ENCODE assay signal across 8 cellular contexts in the genomic region with DNA sequence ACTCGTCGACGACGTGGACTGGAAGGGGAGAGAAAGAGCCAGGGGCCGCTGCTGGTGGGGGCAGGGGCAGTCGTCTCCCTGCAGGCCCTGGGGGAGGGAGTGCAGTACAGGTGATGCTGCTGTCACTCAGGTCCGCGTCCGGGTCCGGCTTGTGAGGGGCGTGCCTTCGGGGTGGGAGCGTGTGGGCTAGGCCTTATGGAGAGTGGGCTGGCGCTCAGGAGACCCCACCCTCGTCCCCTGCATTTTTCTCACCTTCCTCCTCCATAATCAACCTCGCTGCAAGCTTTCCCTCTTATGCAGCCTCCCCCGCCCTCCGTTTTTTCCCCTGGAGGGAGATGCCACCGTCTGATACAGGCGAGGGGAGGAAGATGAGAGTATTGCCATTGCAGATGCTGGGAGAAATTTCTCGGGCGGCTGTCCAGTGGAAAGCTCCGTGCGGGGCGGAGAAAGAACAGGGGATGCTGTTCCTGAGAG. TPM values are rescaled to one million over a fixed set of nuclear protein-coding genes. Genes with fewer than 3 reads are reported as not detected.
DNase-seq lines count a peak whose midpoint lies in the region; ATAC-seq and TF ChIP-seq lines count a peak whose summit lies in the region.

No MANE protein-coding gene starts in this region.

- peak overlapping the region; percentile 98 for H3K9ac ChIP-seq in neural cell (ENCODE audit: low read length)

- peaks cover 3% of the 10 kb centered on the region for H3F3A ChIP-seq in neural cell (ENCODE audit: insufficient read depth, low read length, poor library complexity, severe bottlenecking)

- peak overlapping the region; percentile 59; the same call in 1 of the 2 replicates for H2AFZ ChIP-seq in OCI-LY7 (ENCODE audit: low read length)
- H2AFZ ChIP-seq in neural cell (ENCODE audit: low read depth, low read length) = peak overlapping the region; percentile 98

- H3K4me3 ChIP-seq in OCI-LY7 (ENCODE audit: low read depth, low read length, poor library complexity, severe bottlenecking) (peak overlapping the region; percentile 96), fibroblast of mammary gland (ENCODE audit: control insufficient read depth, low read depth, low read length) (peak overlapping the region; percentile 96), neural cell (ENCODE audit: low read length) (peak overlapping the region; percentile 100)

- TF ChIP-seq CTCF in OCI-LY7 (conservative IDR thresholded peaks at IDR 0.05; ENCODE audit: low read length) = no peak
- TF ChIP-seq CTCF in fibroblast of mammary gland (conservative IDR thresholded peaks at IDR 0.05; ENCODE audit: control insufficient read depth, insufficient read depth, low read depth, low read length) = no peak
- TF ChIP-seq CTCF in neural cell (IDR thresholded peaks at IDR 0.05; ENCODE audit: poor library complexity, severe bottlenecking) = no peak

- no peaks in the 10 kb centered on the region for H3K27me3 ChIP-seq in neural cell (ENCODE audit: insufficient read depth, low read depth, low read length)

- peak; percentile 36 for ATAC-seq in GM21360 (IDR thresholded peaks at IDR 0.05; ENCODE audit: unreplicated experiment)

- H3K79me2 ChIP-seq in OCI-LY7 (ENCODE audit: insufficient read depth, low read depth, low read length) (peaks cover 67% of the 10 kb centered on the region), neural cell (replicated peaks; ENCODE audit: insufficient read depth, low read length) (peaks cover 59% of the 10 kb centered on the region)

- H4K20me1 ChIP-seq in OCI-LY7 (ENCODE audit: insufficient read depth, low read length) (peaks cover 14% of the 10 kb centered on the region), neural cell (ENCODE audit: insufficient read depth) (no peaks in the 10 kb centered on the region)

- peak overlapping the region; percentile 85 for H3K27ac ChIP-seq in OCI-LY7 (ENCODE audit: low read depth, low read length, poor library complexity, severe bottlenecking)
- peak overlapping the region; percentile 97 for H3K27ac ChIP-seq in neural cell (ENCODE audit: low read length)
- H3K27ac ChIP-seq in temporal lobe (ENCODE audit: low read depth, low read length) = peak overlapping the region; percentile 82

- CTCF ChIA-PET in OCI-LY7 (lab: Charles Lee; ENCODE audit: unreplicated experiment) = interaction anchor here (1.1 kb wide), 1 partner anchor 205 kb away, joined by 3 read pairs; no protein-coding TSS in a partner anchor

- TF ChIP-seq RAD21 in neural cell (conservative IDR thresholded peaks at IDR 0.05) = no peak

- peaks cover 47% of the 10 kb centered on the region for H3K4me1 ChIP-seq in OCI-LY7 (ENCODE audit: insufficient read depth, low read length, poor library complexity, severe bottlenecking)

- TF ChIP-seq EP300 in neural cell (conservative IDR thresholded peaks at IDR 0.05; ENCODE audit: poor library complexity, severe bottlenecking) = no peak

- H3K9me3 ChIP-seq in OCI-LY7 (ENCODE audit: low read length) (no peaks in the 10 kb centered on the region), neural cell (ENCODE audit: low read length) (no peaks in the 10 kb centered on the region)

- H3K9me2 ChIP-seq in OCI-LY7 (ENCODE audit: insufficient read depth, low read length) = no peaks in the 10 kb centered on the region
- no peaks in the 10 kb centered on the region for H3K9me2 ChIP-seq in neural cell (ENCODE audit: insufficient read depth, low read length)

- DNase-seq in COLO829 (ENCODE audit: low spot score) = peak; percentile 63
- peak; percentile 27 for DNase-seq in HPDE6-E6E7 (ENCODE audit: extremely low spot score)
- peak; percentile 83 for DNase-seq in OCI-LY7 (ENCODE audit: low spot score)
- DNase-seq in activated T-helper 1 cell treated with Interleukin-2 at 50 U/mL for 16 hours (ENCODE audit: low read depth) = peak; percentile 13
- DNase-seq in fibroblast of mammary gland (ENCODE audit: low read depth) = peak; percentile 33

- H3K4me2 ChIP-seq in OCI-LY7 (ENCODE audit: low read length) (peak overlapping the region; percentile 89), neural cell (ENCODE audit: low read length) (peak overlapping the region; percentile 92)

- intact Hi-C loops in OCI-LY7 (cut with micrococcal nuclease; ENCODE audit: unreplicated experiment) = loop anchor here (5.0 kb wide), 1 partner anchor 183 kb away; the partner anchor contains the start of gene GINM1

- H3K36me3 ChIP-seq in OCI-LY7 (ENCODE audit: insufficient read depth, low read length) (peaks cover 36% of the 10 kb centered on the region), neural cell (ENCODE audit: insufficient read depth, low read length) (no peaks in the 10 kb centered on the region)

- BruUV-seq in OCI-LY7 (replicated peaks; lab: Mats Ljungman, UMichigan) = no TSS peak

- POLR2A ChIA-PET in OCI-LY7 (lab: Charles Lee) = interaction anchor here (0.6 to 2.1 kb wide), 8 partner anchors 9 to 267 kb away, joined by 3 to 15 read pairs (median 3); partner anchors contain the start of gene ZC3H12D

TF ChIP-seq in neural cell, 6 proteins besides CTCF, POLR2A, EP300 and RAD21:
- TF ChIP-seq EZH2 (IDR thresholded peaks at IDR 0.05; ENCODE audit: borderline replicate concordance, insufficient read depth, low read length, poor library complexity, severe bottlenecking) = no peak
- no peak for TF ChIP-seq SMC3 (conservative IDR thresholded peaks at IDR 0.05; ENCODE audit: poor library complexity)
- TF ChIP-seq MXI1 (conservative IDR thresholded peaks at IDR 0.05; ENCODE audit: poor library complexity, severe bottlenecking) = peak; percentile 63
- TF ChIP-seq REST (IDR thresholded peaks at IDR 0.05; ENCODE audit: borderline replicate concordance) = no peak
- no peak for TF ChIP-seq TAF1 (IDR thresholded peaks at IDR 0.05; ENCODE audit: low read depth)
- TF ChIP-seq POLR2AphosphoS5 (IDR thresholded peaks at IDR 0.05) = no peak

RNA-seq across cellular contexts. Expression of gene PCMT1, which starts 0.6 kb away (rescaled TPM):
- 125 and 140 TPM in 2 replicates for total RNA-seq in OCI-LY7 (2014; rRNA removed; shearing (Covaris generic))
- total RNA-seq in OCI-LY7 (2022) = 116 and 117 TPM in 2 replicates
- polyA plus RNA-seq in neural cell = 384 and 400 TPM in 2 replicates
- polyA minus RNA-seq in neural cell = 264 and 267 TPM in 2 replicates
- 146 TPM for total RNA-seq in temporal lobe

RNA-seq across cellular contexts. Expression of gene NUP43, which starts 3.8 kb away (rescaled TPM):
- 28.6 and 30.7 TPM in 2 replicates for total RNA-seq in OCI-LY7 (2014; rRNA removed; shearing (Covaris generic))
- total RNA-seq in OCI-LY7 (2022) (72.4 and 73.0 TPM in 2 replicates), temporal lobe (18.2 TPM)
- 20.9 and 26.9 TPM in 2 replicates for polyA plus RNA-seq in neural cell
- 24.3 and 34.6 TPM in 2 replicates for polyA minus RNA-seq in neural cell

RNA-seq across cellular contexts. Expression of gene LATS1, which starts 32.3 kb away (rescaled TPM):
- 15.6 and 23.1 TPM in 2 replicates for total RNA-seq in OCI-LY7 (2014; rRNA removed; shearing (Covaris generic))
- total RNA-seq in OCI-LY7 (2022) (30.3 and 30.7 TPM in 2 replicates), temporal lobe (36.9 TPM)
- polyA plus RNA-seq in neural cell = 12.8 and 12.9 TPM in 2 replicates
- polyA minus RNA-seq in neural cell = 37.5 and 47.5 TPM in 2 replicates

Comparison
In these comparisons a context has a peak if more than half of its experiments do, and no peak if none do; other contexts are left out.
1. Peak in every context shown above with its lines: DNase-seq, ATAC-seq, H3K4me3 ChIP-seq and H3K27ac ChIP-seq.
2. DNase-seq: peak in every context shown above with its lines; median percentile 83 in OCI-LY7; 63 in COLO829; 33 in fibroblast of mammary gland; 27 in HPDE6-E6E7; 13 in activated T-helper 1 cell treated with Interleukin-2 at 50 U/mL for 16 hours.